1 cellular context compared by ENCODE assay signal in genomic region chr9:136787690-136788400, GRCh38.
TF ChIP-seq lines count a peak whose summit lies in the region.

No MANE protein-coding gene starts in this region.

TF ChIP-seq in K562, 482 proteins besides CTCF, POLR2A, EP300 and RAD21 (continues in another document):
- TF ChIP-seq ZBTB7A (IDR thresholded peaks at IDR 0.05; ENCODE audit: borderline replicate concordance, control insufficient read depth, low read depth, low read length) (peak; percentile 50; the same call in 1 of the 2 replicates), DPF2 (IDR thresholded peaks at IDR 0.05) (peak; percentile 57), CBFA2T2 (conservative IDR thresholded peaks at IDR 0.05) (0 out of 2 replicates have a peak, but pooled peaks have one; percentile 16), ATF1 (CRISPR knock-in tag; IDR thresholded peaks at IDR 0.05) (no peak), ATF1 (tag; IDR thresholded peaks at IDR 0.05) (peak; percentile 10; the same call in 1 of the 2 replicates), TOE1 (IDR thresholded peaks at IDR 0.05; ENCODE audit: borderline replicate concordance) (0 out of 2 replicates have a peak, but pooled peaks have one; percentile 15), TOE1 (CRISPR knock-in tag; IDR thresholded peaks at IDR 0.05; ENCODE audit: borderline replicate concordance, low read depth) (no peak), ETV6 (IDR thresholded peaks at IDR 0.05; ENCODE audit: borderline replicate concordance in 1 of 2, low read depth in 2 of 2, low read length in 1 of 2) (no peak), ETV6 (CRISPR knock-in tag; IDR thresholded peaks at IDR 0.05; ENCODE audit: borderline replicate concordance) (no peak), ZFPM2 (CRISPR knock-in tag; IDR thresholded peaks at IDR 0.05) (no peak), ZNF23 (CRISPR knock-in tag; IDR thresholded peaks at IDR 0.05) (peak; percentile 65; the same call in 1 of the 2 replicates), ARID1B (IDR thresholded peaks at IDR 0.05) (peak; percentile 44; the same call in 1 of the 2 replicates), ZNF354B (CRISPR knock-in tag; IDR thresholded peaks at IDR 0.05) (no peak), RCOR1 (IDR thresholded peaks at IDR 0.05; ENCODE audit: borderline replicate concordance in 1 of 2, low read depth in 2 of 2, low read length in 2 of 2) (peak in 1 of 2 experiments; percentile 63; a peak in 1 of 4 replicates), NKRF (IDR thresholded peaks at IDR 0.05; ENCODE audit: borderline replicate concordance) (peak; percentile 48; the same call in 1 of the 2 replicates), ZNF224 (CRISPR knock-in tag; IDR thresholded peaks at IDR 0.05) (no peak), CXXC5 (CRISPR knock-in tag; IDR thresholded peaks at IDR 0.05) (peak; percentile 59), E2F8 (IDR thresholded peaks at IDR 0.05; ENCODE audit: low read depth, partially characterized antibody) (peak; percentile 52), KAT7 (CRISPR knock-in tag; IDR thresholded peaks at IDR 0.05; ENCODE audit: borderline replicate concordance) (peak; percentile 68), SMARCA4 (IDR thresholded peaks at IDR 0.05) (peak; percentile 46; the same call in 1 of the 2 replicates), MLLT1 (IDR thresholded peaks at IDR 0.05) (0 out of 4 replicates have a peak, but pooled peaks of 1 of the 2 experiments have one; percentile 40), CBFA2T3 (IDR thresholded peaks at IDR 0.05) (peak; percentile 44), TBL1XR1 (IDR thresholded peaks at IDR 0.05; ENCODE audit: low read length in 2 of 2) (0 out of 4 replicates have a peak, but pooled peaks of 1 of the 2 experiments have one; percentile 29), SRF (CRISPR knock-in tag; IDR thresholded peaks at IDR 0.05) (peak in 1 of 2 experiments; percentile 10; a peak in 1 of 4 replicates), E2F5 (CRISPR knock-in tag; IDR thresholded peaks at IDR 0.05) (0 out of 2 replicates have a peak, but pooled peaks have one; percentile 29), SIN3A (IDR thresholded peaks at IDR 0.05; ENCODE audit: borderline replicate concordance in 2 of 2, control insufficient read depth in 1 of 2, low read depth in 2 of 2, low read length in 2 of 2) (no peak), SMAD1 (IDR thresholded peaks at IDR 0.05; ENCODE audit: low read depth, low read length, partially characterized antibody) (peak; percentile 17), ARID3A (IDR thresholded peaks at IDR 0.05; ENCODE audit: borderline replicate concordance, low read depth, low read length) (peak; percentile 69; the same call in 1 of the 2 replicates), PML (IDR thresholded peaks at IDR 0.05; ENCODE audit: low read length) (no peak), MYC (IDR thresholded peaks at IDR 0.05; ENCODE audit: low read depth, low read length) (peak; percentile 32; the same call in 1 of the 2 replicates), MYC (CRISPR knock-in tag; IDR thresholded peaks at IDR 0.05; ENCODE audit: borderline replicate concordance, low read depth) (no peak), FOXK2 (conservative IDR thresholded peaks at IDR 0.05 in 1 of 2, IDR thresholded peaks at IDR 0.05 in 1 of 2; ENCODE audit: low read depth in 2 of 2) (0 out of 4 replicates have a peak, but pooled peaks have one; percentile 13 to 49), THRAP3 (IDR thresholded peaks at IDR 0.05; ENCODE audit: borderline replicate concordance) (no peak), AFF1 (IDR thresholded peaks at IDR 0.05; ENCODE audit: low read depth in 1 of 2, partially characterized antibody in 2 of 2) (peak in 1 of 2 experiments; percentile 33), GATAD2B (IDR thresholded peaks at IDR 0.05; ENCODE audit: borderline replicate concordance) (0 out of 2 replicates have a peak, but pooled peaks have one; percentile 15), DEAF1 (CRISPR knock-in tag; IDR thresholded peaks at IDR 0.05) (peak; percentile 88), ZNF384 (IDR thresholded peaks at IDR 0.05; ENCODE audit: low read depth, low read length) (0 out of 2 replicates have a peak, but pooled peaks have one; percentile 12), TEAD1 (CRISPR knock-in tag; IDR thresholded peaks at IDR 0.05) (peak in 1 of 2 experiments; percentile 31; a peak in 1 of 4 replicates), NFIX (CRISPR knock-in tag; IDR thresholded peaks at IDR 0.05; ENCODE audit: low read depth) (peak; percentile 56; the same call in 1 of the 2 replicates), UBTF (IDR thresholded peaks at IDR 0.05; ENCODE audit: borderline replicate concordance in 1 of 2, low read depth in 2 of 2, low read length in 2 of 2) (0 out of 4 replicates have a peak, but pooled peaks of 1 of the 2 experiments have one; percentile 39), NFIC (IDR thresholded peaks at IDR 0.05) (peak; percentile 98), SMAD3 (CRISPR knock-in tag; conservative IDR thresholded peaks at IDR 0.05) (0 out of 2 replicates have a peak, but pooled peaks have one; percentile 34), CREM (IDR thresholded peaks at IDR 0.05; ENCODE audit: low read depth) (peak; percentile 51), MCM2 (IDR thresholded peaks at IDR 0.05; ENCODE audit: low read depth) (no peak), MAZ (CRISPR knock-in tag; conservative IDR thresholded peaks at IDR 0.05 in 1 of 2, IDR thresholded peaks at IDR 0.05 in 1 of 2) (peak; percentile 19 to 60; a peak in 1 of 4 replicates), KLF16 (IDR thresholded peaks at IDR 0.05) (0 out of 2 replicates have a peak, but pooled peaks have one; percentile 40), ZNF644 (tag; IDR thresholded peaks at IDR 0.05; ENCODE audit: low read depth) (no peak), BRD9 (IDR thresholded peaks at IDR 0.05; ENCODE audit: low read depth, partially characterized antibody) (peak; percentile 74)
